ENCODE assay signal across 21 cellular contexts in genomic region chr11:121559812-121560211, GRCh38.
DNase-seq lines count a peak whose midpoint lies in the region; ATAC-seq and TF ChIP-seq lines count a peak whose summit lies in the region.
"Had no signal": no experiment of that assay in that cellular context is flagged by ENCODE, and none has a peak within 500 bp of the region (broad histone marks: within the 10 kb centered on the region; RNA-seq: fewer than 3 reads in every experiment).

No MANE protein-coding gene starts in this region.

- H3K27me3 Mint-ChIP-seq in natural killer cell (ENCODE audit: low read depth in 2 of 2), result no peaks in the 10 kb centered on the region
- H3K27me3 Mint-ChIP-seq in natural killer cell treated with Interleukin-12 subunit alpha and Interleukin-12 subunit beta and Interleukin-15 and Interleukin-18, amount 100 ng/mL, for 72 hours, result no peaks in the 10 kb centered on the region

- TF ChIP-seq CTCF in natural killer cell (IDR thresholded peaks at IDR 0.05), result no peak

- H3K4me1 ChIP-seq in aorta (ENCODE audit: control insufficient read depth in 1 of 2, insufficient read depth in 2 of 2, low read length in 2 of 2), result peaks cover 0 to 3% of the 10 kb centered on the region in 2 donors

- intact Hi-C loops in natural killer cell (cut with micrococcal nuclease) (no loop called here), aorta (cut with DNase I) (no loop called here)

- peaks cover 20% of the 10 kb centered on the region for H3K36me3 Mint-ChIP-seq in natural killer cell
- peaks cover 13% of the 10 kb centered on the region for H3K36me3 Mint-ChIP-seq in natural killer cell treated with Interleukin-12 subunit alpha and Interleukin-12 subunit beta and Interleukin-15 and Interleukin-18, amount 100 ng/mL, for 72 hours

- peaks cover 1 to 4% of the 10 kb centered on the region in 2 donors for H3K36me3 ChIP-seq in aorta (ENCODE audit: control insufficient read depth in 1 of 2, insufficient read depth in 2 of 2, low read length in 1 of 2)

- 96 to 98% methylated on average over 4 of the region's 4 CpGs for WGBS in aorta, 2 donors

- no peak overlapping the region for H3K4me3 ChIP-seq in aorta (ENCODE audit: low read length in 2 of 2)
- H3K4me3 ChIP-seq: GM12878, GM23338 had no signal

- DNase-seq in natural killer cell (no peak), NCI-H69 (lab: John Stamatoyannopoulos, UW) (peak; percentile 70), left lobe of liver (ENCODE audit: low spot score) (no peak), aorta (no peak), NCI-H128 (lab: John Stamatoyannopoulos, UW; ENCODE audit: unreplicated experiment) (no peak), substantia nigra (lab: John Stamatoyannopoulos, UW) (no peak)
- DNase-seq in natural killer cell treated with Interleukin-12 subunit alpha and Interleukin-12 subunit beta and Interleukin-15 and Interleukin-18, amount 100 ng/mL, for 72 hours (ENCODE audit: low spot score), result no peak
- DNase-seq: ACHN, AML-193, GDM1, KBM-7, NCI-H1694, NCI-H2107, NCI-H446 treated with DMSO at 0.1 percent for 48 hours, NCI-H748 treated with DMSO at 0.1 percent for 48 hours, OCI-M1, SHP77 treated with DMSO at 0.1 percent for 48 hours had no signal

- no peaks in the 10 kb centered on the region for H3K27me3 ChIP-seq in aorta (ENCODE audit: control insufficient read depth in 1 of 2, insufficient read depth in 2 of 2, low read length in 1 of 2)

- H3K4me1 Mint-ChIP-seq in natural killer cell, result peaks cover 39 to 59% of the 10 kb centered on the region in 2 donors
- peaks cover 32 to 42% of the 10 kb centered on the region in 2 donors for H3K4me1 Mint-ChIP-seq in natural killer cell treated with Interleukin-12 subunit alpha and Interleukin-12 subunit beta and Interleukin-15 and Interleukin-18, amount 100 ng/mL, for 72 hours (ENCODE audit: low read depth in 2 of 2)

- H3K4me3 Mint-ChIP-seq in natural killer cell, result no peak overlapping the region
- H3K4me3 Mint-ChIP-seq in natural killer cell treated with Interleukin-12 subunit alpha and Interleukin-12 subunit beta and Interleukin-15 and Interleukin-18, amount 100 ng/mL, for 72 hours, result no peak overlapping the region
- H3K4me3 Mint-ChIP-seq: GM23338 had no signal

- no peaks in the 10 kb centered on the region for H3K9me3 ChIP-seq in aorta (ENCODE audit: control insufficient read depth, low read length)

- ATAC-seq in natural killer cell (no peak), left lobe of liver (peak; percentile 42), aorta (ENCODE audit: low FRiP score) (no peak)
- no peak for ATAC-seq in natural killer cell treated with Interleukin-12 subunit alpha and Interleukin-12 subunit beta and Interleukin-15 and Interleukin-18, amount 100 ng/mL, for 72 hours
- ATAC-seq: GM12878, GM23338, HCT116, SK-N-SH treated with all-trans-retinoic acid at 6 μM for 48 hours had no signal

- H3K9me3 Mint-ChIP-seq in natural killer cell, result no peaks in the 10 kb centered on the region
- no peaks in the 10 kb centered on the region for H3K9me3 Mint-ChIP-seq in natural killer cell treated with Interleukin-12 subunit alpha and Interleukin-12 subunit beta and Interleukin-15 and Interleukin-18, amount 100 ng/mL, for 72 hours
- H3K9me3 Mint-ChIP-seq: GM23338 had no signal

- peak overlapping the region; percentile 40 to 52 for H3K27ac Mint-ChIP-seq in natural killer cell
- peak overlapping the region in 1 of 2 donors; percentile 65 for H3K27ac Mint-ChIP-seq in natural killer cell treated with Interleukin-12 subunit alpha and Interleukin-12 subunit beta and Interleukin-15 and Interleukin-18, amount 100 ng/mL, for 72 hours
- H3K27ac Mint-ChIP-seq: GM23338 had no signal

- H3K27ac ChIP-seq in aorta (ENCODE audit: low read depth in 1 of 2, low read length in 2 of 2) (no peak overlapping the region), substantia nigra (ENCODE audit: low read depth, low read length, poor library complexity, severe bottlenecking) (no peak overlapping the region)
